In the genomic region with DNA sequence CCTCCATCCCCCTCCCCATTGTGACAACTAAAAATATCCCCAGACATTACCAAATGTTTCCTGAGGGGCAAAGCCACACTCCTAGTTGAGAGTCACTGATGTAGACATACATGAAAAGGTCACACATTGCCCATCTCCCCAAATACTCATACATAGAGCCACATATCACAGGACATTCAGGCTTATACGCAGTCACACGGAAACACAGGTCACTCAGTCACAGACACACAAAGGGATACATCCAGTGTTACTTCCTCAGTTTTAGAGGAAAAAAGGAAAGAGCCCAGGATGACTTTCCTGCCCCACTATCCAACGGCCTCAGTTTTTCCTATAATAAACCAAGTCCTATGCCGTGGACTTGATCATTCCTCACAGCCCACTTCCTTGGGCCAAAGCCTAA, we compare ENCODE assay signal across 10 cellular contexts. TPM values are rescaled to one million over a fixed set of nuclear protein-coding genes. Genes with fewer than 3 reads are reported as not detected.
DNase-seq lines count a peak whose midpoint lies in the region; ATAC-seq and TF ChIP-seq lines count a peak whose summit lies in the region.
"Had no signal": no experiment of that assay in that cellular context is flagged by ENCODE, and none has a peak within 500 bp of the region (broad histone marks: within the 10 kb centered on the region; RNA-seq: fewer than 3 reads in every experiment).

No MANE protein-coding gene starts in this region.

- POLR2A ChIA-PET in CD8-positive, alpha-beta memory T cell (lab: Charles Lee) = interaction anchor here (0.6 kb wide), 1 partner anchor 33 kb away, joined by 3 read pairs; no protein-coding TSS in a partner anchor

- no peaks in the 10 kb centered on the region for H3K27me3 Mint-ChIP-seq in CD8-positive, alpha-beta memory T cell
- peaks cover 18% of the 10 kb centered on the region for H3K27me3 Mint-ChIP-seq in endothelial cell (ENCODE audit: unreplicated experiment)

- TF ChIP-seq POLR2A in GM18505 (IDR thresholded peaks at IDR 0.05; ENCODE audit: borderline replicate concordance, extremely low read depth, insufficient read depth, insufficient read length) = no peak

- H3K4me3 ChIP-seq in CD8-positive, alpha-beta memory T cell (ENCODE audit: low read length) = no peak overlapping the region
- H3K4me3 ChIP-seq in NT2/D1 (ENCODE audit: insufficient read length, low read depth) (peak overlapping the region; percentile 97), neuron (ENCODE audit: low read length) (peak overlapping the region; percentile 66)

- no peaks in the 10 kb centered on the region for H3K27me3 ChIP-seq in CD8-positive, alpha-beta memory T cell (ENCODE audit: insufficient read depth, low read length, poor library complexity, severe bottlenecking)
- H3K27me3 ChIP-seq in NT2/D1 (ENCODE audit: insufficient read depth, insufficient read length) (no peaks in the 10 kb centered on the region), neuron (ENCODE audit: insufficient read depth, low read length) (no peaks in the 10 kb centered on the region)

- no peak for TF ChIP-seq CTCF in endothelial cell (IDR thresholded peaks at IDR 0.05; ENCODE audit: unreplicated experiment)

- H2AFZ ChIP-seq in neuron (ENCODE audit: low read depth, low read length) = no peak overlapping the region

- H3K36me3 Mint-ChIP-seq in CD8-positive, alpha-beta memory T cell = peaks cover 0 to 30% (median 0%) of the 10 kb centered on the region in 3 donors
- peaks cover 15% of the 10 kb centered on the region for H3K36me3 Mint-ChIP-seq in endothelial cell (ENCODE audit: low read depth, unreplicated experiment)

- peaks cover 49% of the 10 kb centered on the region for H3K4me1 ChIP-seq in CD8-positive, alpha-beta memory T cell (ENCODE audit: insufficient read depth, low read length)
- H3K4me1 ChIP-seq in NT2/D1 (ENCODE audit: insufficient read depth, insufficient read length) (peaks cover 17% of the 10 kb centered on the region), neuron (ENCODE audit: insufficient read depth, low read length) (peaks cover 39% of the 10 kb centered on the region)

- CTCF ChIA-PET in CD8-positive, alpha-beta memory T cell (lab: Charles Lee) = no interaction called here

- peak overlapping the region; percentile 1 to 92 (median 72) for H3K27ac Mint-ChIP-seq in CD8-positive, alpha-beta memory T cell
- peak overlapping the region; percentile 100 for H3K27ac Mint-ChIP-seq in endothelial cell (ENCODE audit: unreplicated experiment)

- no peaks in the 10 kb centered on the region for H3K36me3 ChIP-seq in CD8-positive, alpha-beta memory T cell (ENCODE audit: insufficient read depth, low read length)
- H3K36me3 ChIP-seq in NT2/D1 (ENCODE audit: insufficient read depth, insufficient read length, low read length) = peaks cover 42% of the 10 kb centered on the region
- peaks cover 20% of the 10 kb centered on the region for H3K36me3 ChIP-seq in neuron (ENCODE audit: insufficient read depth, low read length)

- DNase-seq in CD8-positive, alpha-beta memory T cell = no peak
- no peak for DNase-seq in NT2/D1 (ENCODE audit: low read depth, low spot score)
- DNase-seq in endothelial cell (ENCODE audit: low spot score) = no peak
- DNase-seq in NCI-H226 = no peak
- DNase-seq in NCI-H1048 (lab: John Stamatoyannopoulos, UW) = no peak
- DNase-seq: foreskin melanocyte, NCI-H510A treated with DMSO at 0.1 percent for 48 hours had no signal

- peaks cover 50 to 64% (median 62%) of the 10 kb centered on the region in 3 donors for H3K4me1 Mint-ChIP-seq in CD8-positive, alpha-beta memory T cell
- H3K4me1 Mint-ChIP-seq in endothelial cell (ENCODE audit: unreplicated experiment) = peaks cover 68% of the 10 kb centered on the region

- ATAC-seq in GM21737 (IDR thresholded peaks at IDR 0.05; ENCODE audit: unreplicated experiment) (no peak), GM18505 (IDR thresholded peaks at IDR 0.05; ENCODE audit: unreplicated experiment) (no peak)

- H3K9me3 ChIP-seq in CD8-positive, alpha-beta memory T cell (ENCODE audit: low read length) = no peaks in the 10 kb centered on the region
- H3K9me3 ChIP-seq in NT2/D1 (ENCODE audit: insufficient read depth, low read length) (no peaks in the 10 kb centered on the region), neuron (ENCODE audit: low read length) (no peaks in the 10 kb centered on the region)

- H3K9ac ChIP-seq in NT2/D1 (ENCODE audit: insufficient read length, low read depth) = peak overlapping the region; percentile 99

- H3K9me3 Mint-ChIP-seq in CD8-positive, alpha-beta memory T cell = no peaks in the 10 kb centered on the region
- no peaks in the 10 kb centered on the region for H3K9me3 Mint-ChIP-seq in endothelial cell (ENCODE audit: unreplicated experiment)

- H3K4me3 Mint-ChIP-seq in CD8-positive, alpha-beta memory T cell = peak overlapping the region in 5 of 7 donors; percentile 8 to 91 (median 33)
- peak overlapping the region; percentile 96 for H3K4me3 Mint-ChIP-seq in endothelial cell (ENCODE audit: unreplicated experiment)

- H3K27ac ChIP-seq in CD8-positive, alpha-beta memory T cell (ENCODE audit: low read depth, low read length) = no peak overlapping the region

RNA-seq across cellular contexts. Expression of a gene that starts 1.9 kb away (rescaled TPM):
- total RNA-seq in CD8-positive, alpha-beta memory T cell = 10 to 100 TPM; 85.5 to 88.2 TPM
- 39.2 TPM for polyA plus RNA-seq in CD8-positive, alpha-beta memory T cell
- total RNA-seq in endothelial cell (ENCODE audit: unreplicated experiment) = 136 TPM

RNA-seq across cellular contexts. Expression of a gene that starts 3.0 kb away (rescaled TPM):
- total RNA-seq in CD8-positive, alpha-beta memory T cell = 10 to 100 TPM; 53.9 to 63.2 TPM
- polyA plus RNA-seq in CD8-positive, alpha-beta memory T cell = 38.9 TPM
- 69.9 TPM for total RNA-seq in endothelial cell (ENCODE audit: unreplicated experiment)

RNA-seq across cellular contexts. Expression of a gene that starts 6.3 kb away (rescaled TPM):
- total RNA-seq in CD8-positive, alpha-beta memory T cell = 10 to 100 TPM in 1 of 2 experiments, 1 to 10 TPM in 1; 10.0 to 10.1 TPM
- 5.3 TPM for polyA plus RNA-seq in CD8-positive, alpha-beta memory T cell
- total RNA-seq in endothelial cell (ENCODE audit: unreplicated experiment) = 13.2 TPM

RNA-seq across cellular contexts. Expression of a gene that starts 14.9 kb away (rescaled TPM):
- 100 to 1,000 TPM; 100 to 102 TPM for total RNA-seq in CD8-positive, alpha-beta memory T cell
- 27.3 TPM for polyA plus RNA-seq in CD8-positive, alpha-beta memory T cell
- total RNA-seq in endothelial cell (ENCODE audit: unreplicated experiment) = 53.1 TPM

RNA-seq across cellular contexts. Expression of a gene that starts 16.1 kb away (rescaled TPM):
- total RNA-seq in CD8-positive, alpha-beta memory T cell = 100 to 1,000 TPM; 232 to 239 TPM
- 351 TPM for polyA plus RNA-seq in CD8-positive, alpha-beta memory T cell
- total RNA-seq in endothelial cell (ENCODE audit: unreplicated experiment) = 58.7 TPM
